In genomic region chr16:30946671-30947532, GRCh38 we compare ENCODE assay signal across 16 cellular contexts. TPM values are rescaled to one million over a fixed set of nuclear protein-coding genes. Genes with fewer than 3 reads are reported as not detected.
A peak's percentile ranks its signal among the peaks of the same experiment; 100 is the strongest.
DNase-seq lines count a peak whose midpoint lies in the region; ATAC-seq and TF ChIP-seq lines count a peak whose summit lies in the region.
"Had no signal": no experiment of that assay in that cellular context is flagged by ENCODE, and none has a peak within 500 bp of the region (broad histone marks: within the 10 kb centered on the region; RNA-seq: fewer than 3 reads in every experiment).

No MANE protein-coding gene starts in this region.

- H3K4me1 Mint-ChIP-seq in brain (peaks cover 30% of the 10 kb centered on the region), osteocyte (ENCODE audit: unreplicated experiment) (peaks cover 27% of the 10 kb centered on the region)

- H3K9me3 Mint-ChIP-seq in brain (no peaks in the 10 kb centered on the region), osteocyte (ENCODE audit: unreplicated experiment) (no peaks in the 10 kb centered on the region)

- peaks cover 15% of the 10 kb centered on the region for H3K79me2 ChIP-seq in GM23248 (ENCODE audit: insufficient read depth)

- H4K20me1 ChIP-seq in GM23248 (ENCODE audit: insufficient read depth), result no peaks in the 10 kb centered on the region

- peak overlapping the region; percentile 61 to 98 (median 74) for H3K27ac Mint-ChIP-seq in brain
- peak overlapping the region; percentile 66 for H3K27ac Mint-ChIP-seq in osteocyte (ENCODE audit: unreplicated experiment)

- peaks cover 15% of the 10 kb centered on the region for H3F3A ChIP-seq in GM23248 (ENCODE audit: insufficient read depth)

- H3K9me3 ChIP-seq in HUES48 (ENCODE audit: control insufficient read depth, insufficient read depth, low read length) (no peaks in the 10 kb centered on the region), GM23248 (ENCODE audit: low read depth) (no peaks in the 10 kb centered on the region)
- H3K9me3 ChIP-seq: adrenal gland had no signal

- peaks cover 8% of the 10 kb centered on the region for H3K27me3 Mint-ChIP-seq in brain
- no peaks in the 10 kb centered on the region for H3K27me3 Mint-ChIP-seq in osteocyte (ENCODE audit: unreplicated experiment)
- H3K27me3 Mint-ChIP-seq: naive thymus-derived CD4-positive, alpha-beta T cell had no signal

- no peak for TF ChIP-seq CTCF in brain (conservative IDR thresholded peaks at IDR 0.05)
- TF ChIP-seq CTCF in osteocyte (IDR thresholded peaks at IDR 0.05), result no peak

- peak overlapping the region; percentile 98 for H3K27ac ChIP-seq in HUES48 (ENCODE audit: low read depth, low read length)
- no peak overlapping the region for H3K27ac ChIP-seq in GM23248

- ATAC-seq in left lobe of liver (no peak), HG02981 (IDR thresholded peaks at IDR 0.05; ENCODE audit: unreplicated experiment) (no peak)
- ATAC-seq: naive thymus-derived CD4-positive, alpha-beta T cell had no signal

- H3K36me3 Mint-ChIP-seq in brain (peaks cover 32% of the 10 kb centered on the region), osteocyte (ENCODE audit: unreplicated experiment) (peaks cover 14% of the 10 kb centered on the region)

- peaks cover 40% of the 10 kb centered on the region for H3K36me3 ChIP-seq in HUES48 (ENCODE audit: control insufficient read depth, insufficient read depth, low read length)
- H3K36me3 ChIP-seq in GM23248 (ENCODE audit: low read depth), result peaks cover 13% of the 10 kb centered on the region; the same call in 1 of the 2 replicates

- WGBS in GM23248 (ENCODE audit: low coverage in 1 of 2, low lambda C conversion rate in 2 of 2, missing lambda C conversion rate in 2 of 2), 2 experiments, result 93 to 94% methylated on average over 33 of the region's 38 CpGs

- H3K9me2 ChIP-seq in GM23248 (ENCODE audit: insufficient read depth), result no peaks in the 10 kb centered on the region

- no peak overlapping the region for H2AFZ ChIP-seq in GM23248

- H3K4me1 ChIP-seq in HUES48 (ENCODE audit: control insufficient read depth, insufficient read depth, low read length) (peaks cover 28% of the 10 kb centered on the region), GM23248 (ENCODE audit: insufficient read depth) (peaks cover 17% of the 10 kb centered on the region; the same call in 1 of the 2 replicates)

- DNase-seq in left lobe of liver (ENCODE audit: low spot score) (peak; percentile 56), osteocyte (ENCODE audit: extremely low spot score, unreplicated experiment) (no peak), NCI-H187 treated with DMSO at 0.1 percent for 48 hours (lab: John Stamatoyannopoulos, UW) (no peak), pons (ENCODE audit: low spot score) (no peak), GM23248 (no peak)
- DNase-seq: activated CD4-positive, alpha-beta T cell treated with anti-CD3 and anti-CD28 coated beads, Interleukin-2, amount 50 U/mL, for 48 hours; DMS153; head of caudate nucleus; naive thymus-derived CD4-positive, alpha-beta T cell; NCI-H187; trophoblast cell had no signal

- no peaks in the 10 kb centered on the region for H3K27me3 ChIP-seq in HUES48 (ENCODE audit: control insufficient read depth, insufficient read depth, low read length)
- no peaks in the 10 kb centered on the region for H3K27me3 ChIP-seq in GM23248 (replicated peaks; ENCODE audit: insufficient read depth)
- H3K27me3 ChIP-seq: adrenal gland had no signal

- in situ Hi-C loops in GM23248 (cut with MboI), result no loop called here

- H3K4me3 Mint-ChIP-seq in brain (peak overlapping the region in 4 of 5 experiments; percentile 36 to 92 (median 65)), osteocyte (ENCODE audit: unreplicated experiment) (no peak overlapping the region)

- H3K4me3 ChIP-seq in HUES48 (ENCODE audit: low read depth, low read length) (0 out of 2 replicates have a peak overlapping the region, but pooled peaks have one; percentile 23), GM23248 (no peak overlapping the region)
- H3K4me3 ChIP-seq: skin epidermis had no signal

- H3K4me2 ChIP-seq in GM23248 (ENCODE audit: unreplicated experiment), result no peak overlapping the region

- H3K9ac ChIP-seq in HUES48 (ENCODE audit: low read depth, low read length) (0 out of 2 replicates have a peak overlapping the region, but pooled peaks have one; percentile 21), GM23248 (no peak overlapping the region)

RNA-seq across cellular contexts. Expression of gene ORAI3, which starts 2.0 kb away (rescaled TPM):
- polyA plus RNA-seq in brain (ENCODE audit: insufficient read depth, low read depth, low replicate concordance) (6.4 TPM), GM23248 (2016; fragmentation: Nextera tagmentation; extraction: Ambion mirVana) (30.9 and 31.6 TPM in 2 replicates)
- total RNA-seq in left lobe of liver (51.3 TPM), osteocyte (25.2 and 30.0 TPM in 2 replicates)
- 36.1 and 39.7 TPM in 2 replicates for total RNA-seq in GM23248 (2014; rRNA removed; shearing (Covaris generic))

RNA-seq across cellular contexts. Expression of gene SETD1A, which starts 10.7 kb away (rescaled TPM):
- polyA plus RNA-seq in brain (ENCODE audit: insufficient read depth, low read depth, low replicate concordance) (23.0 TPM), GM23248 (2016; fragmentation: Nextera tagmentation; extraction: Ambion mirVana) (4.0 and 5.9 TPM in 2 replicates)
- total RNA-seq in left lobe of liver (8.2 TPM), osteocyte (20.1 and 22.6 TPM in 2 replicates)
- 2.0 and 2.3 TPM in 2 replicates for total RNA-seq in GM23248 (2014; rRNA removed; shearing (Covaris generic))

RNA-seq across cellular contexts. Expression of gene FBXL19, which starts 23.5 kb away (rescaled TPM):
- polyA plus RNA-seq in brain (ENCODE audit: insufficient read depth, low read depth, low replicate concordance), result 24.3 TPM
- total RNA-seq in left lobe of liver, result 3.6 TPM
- 23.1 and 24.3 TPM in 2 replicates for total RNA-seq in osteocyte
- total RNA-seq in GM23248 (2014; rRNA removed; shearing (Covaris generic)), result 18.2 and 23.0 TPM in 2 replicates
- polyA plus RNA-seq in GM23248 (2016; fragmentation: Nextera tagmentation; extraction: Ambion mirVana), result 0.39 and 0.64 TPM in 2 replicates

RNA-seq across cellular contexts. Expression of gene HSD3B7, which starts 38.1 kb away (rescaled TPM):
- 7.4 TPM for polyA plus RNA-seq in brain (ENCODE audit: insufficient read depth, low read depth, low replicate concordance)
- total RNA-seq in left lobe of liver, result 71.5 TPM
- total RNA-seq in osteocyte, result 7.5 and 7.6 TPM in 2 replicates
- total RNA-seq in GM23248 (2014; rRNA removed; shearing (Covaris generic)), result 69.7 and 73.2 TPM in 2 replicates
- polyA plus RNA-seq in GM23248 (2016; fragmentation: Nextera tagmentation; extraction: Ambion mirVana), result 40.2 and 40.9 TPM in 2 replicates

RNA-seq across cellular contexts. Expression of gene CTF1, which starts 50.5 kb away (rescaled TPM):
- polyA plus RNA-seq in brain (ENCODE audit: insufficient read depth, low read depth, low replicate concordance), result 4.1 TPM
- 0.58 TPM for total RNA-seq in left lobe of liver
- 5.1 and 6.0 TPM in 2 replicates for total RNA-seq in osteocyte
- 4.4 and 4.8 TPM in 2 replicates for total RNA-seq in GM23248 (2014; rRNA removed; shearing (Covaris generic))
- 2.0 and 2.1 TPM in 2 replicates for polyA plus RNA-seq in GM23248 (2016; fragmentation: Nextera tagmentation; extraction: Ambion mirVana)
- polyA plus RNA-seq: naive thymus-derived CD4-positive, alpha-beta T cell had no signal
